In the genomic region with DNA sequence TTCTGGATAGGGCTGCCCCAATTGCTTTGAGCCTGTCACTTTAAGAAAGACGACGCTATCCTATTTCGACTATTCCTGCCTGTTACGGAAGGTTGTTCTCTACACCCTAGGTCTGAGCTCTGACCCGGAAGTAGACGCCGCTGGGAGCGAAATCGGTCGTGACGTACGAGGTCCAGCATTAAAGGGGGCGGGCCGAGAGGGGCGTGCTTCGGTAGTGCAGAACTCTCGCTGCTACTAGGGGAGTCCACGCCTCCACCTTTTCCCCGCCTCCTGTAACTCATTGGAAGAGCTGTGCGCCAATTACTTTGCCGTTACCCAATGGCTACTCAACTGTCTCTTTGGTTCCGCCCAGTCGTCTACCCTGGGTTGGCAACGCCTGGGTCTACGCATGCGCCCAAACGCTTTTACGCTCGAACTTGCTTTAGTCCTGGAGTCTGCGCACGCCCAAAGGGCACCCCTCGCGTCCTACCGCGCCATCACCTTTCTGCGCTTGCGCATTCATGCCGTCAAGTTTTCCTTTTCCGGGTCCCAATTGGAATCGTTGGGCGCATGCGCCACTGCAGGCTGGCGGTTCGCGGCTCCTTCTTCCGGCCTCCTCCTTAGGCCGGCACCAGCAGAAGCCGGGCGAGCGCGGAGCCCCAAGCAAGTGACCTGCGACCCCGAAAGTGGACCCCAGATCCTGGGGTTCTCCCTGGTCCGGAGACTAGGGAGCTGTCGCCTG, we compare ENCODE assay signal across 2 cellular contexts.
TF ChIP-seq lines count a peak whose summit lies in the region.

Gene PCNX3 (plus strand): TSS at position 548 of the 721 bp plus-strand sequence. CDS start 536 bp downstream, outside the sequence.

TF ChIP-seq in HCT116, 20 proteins besides CTCF, POLR2A, EP300 and RAD21 (continued from another document):
- TF ChIP-seq REST (IDR thresholded peaks at IDR 0.05; ENCODE audit: low read depth) (no peak), JUND (IDR thresholded peaks at IDR 0.05) (no peak), POLR2AphosphoS5 (IDR thresholded peaks at IDR 0.05; ENCODE audit: low read depth, low read length) (peak; percentile 34), ZNF274 (IDR thresholded peaks at IDR 0.05; ENCODE audit: low read depth, low read length) (no peak), ZBTB33 (IDR thresholded peaks at IDR 0.05; ENCODE audit: extremely low read depth, insufficient replicate concordance, low read length) (peak; percentile 24)

TF ChIP-seq in neural cell, 6 proteins besides CTCF, POLR2A, EP300 and RAD21:
- TF ChIP-seq REST (IDR thresholded peaks at IDR 0.05; ENCODE audit: borderline replicate concordance) (no peak), MXI1 (conservative IDR thresholded peaks at IDR 0.05; ENCODE audit: poor library complexity, severe bottlenecking) (peak; percentile 76), POLR2AphosphoS5 (IDR thresholded peaks at IDR 0.05) (peak; percentile 34)
